24 cellular contexts compared by ENCODE assay signal in genomic region chr6:39915866-39916265, GRCh38.
"Had no signal": no experiment of that assay in that cellular context is flagged by ENCODE, and none has a peak within 500 bp of the region (broad histone marks: within the 10 kb centered on the region; RNA-seq: fewer than 3 reads in every experiment).

No MANE protein-coding gene starts in this region.

- H3K4me2 ChIP-seq: neural progenitor cell had no signal

- H3K9ac ChIP-seq: neural progenitor cell had no signal

- H2AFZ ChIP-seq: neural progenitor cell had no signal

- ATAC-seq: left cardiac atrium; left lung; stimulated activated effector memory CD8-positive, alpha-beta T cell treated with anti-CD3 and anti-CD28 coated beads, Interleukin-12 subunit alpha, Interleukin-12 subunit beta, amount 100 ng/mL, for 72 hours; stimulated activated naive CD8-positive, alpha-beta T cell treated with anti-CD3 and anti-CD28 coated beads, Interleukin-15, amount 100 ng/mL, for 72 hours had no signal

- H3K4me3 ChIP-seq: left lung, lung, neural progenitor cell, ovary, right atrium auricular region, sigmoid colon, spleen, tibial nerve, upper lobe of left lung, vagina had no signal

- H3K27me3 ChIP-seq: left lung, neural progenitor cell, ovary, right atrium auricular region, sigmoid colon, spleen, tibial nerve, upper lobe of left lung, vagina had no signal

- H3K4me1 ChIP-seq: left lung, right atrium auricular region, sigmoid colon, spleen, tibial nerve, upper lobe of left lung, vagina had no signal

- FAIRE-seq: keratinocyte, small intestine had no signal

- DNase-seq: head of caudate nucleus; hippocampal formation; kidney glomerular epithelial cell; left cardiac atrium; left lung; naive B cell; natural killer cell; nephron progenitor cell; ovary; sigmoid colon; small intestine; spleen; stimulated activated CD4-positive, alpha-beta T cell treated with anti-CD3 and anti-CD28 coated beads, Interleukin-4, amount 100 ng/mL, for 24 hours; stimulated activated naive CD4-positive, alpha-beta T cell treated with Interleukin-2 at 50 U/mL for 16 hours; stimulated activated naive CD8-positive, alpha-beta T cell treated with anti-CD3 and anti-CD28 coated beads, Interleukin-15, amount 100 ng/mL, for 72 hours; substantia nigra; upper lobe of left lung had no signal

- H3K9me3 ChIP-seq: left lung, ovary, right atrium auricular region, sigmoid colon, spleen, tibial nerve, upper lobe of left lung, vagina had no signal

- H3K36me3 ChIP-seq: ovary had no signal

- H3K27ac ChIP-seq: left lung, neural progenitor cell, ovary, right atrium auricular region, sigmoid colon, spleen, tibial nerve, upper lobe of left lung, vagina had no signal
